In the genomic region with DNA sequence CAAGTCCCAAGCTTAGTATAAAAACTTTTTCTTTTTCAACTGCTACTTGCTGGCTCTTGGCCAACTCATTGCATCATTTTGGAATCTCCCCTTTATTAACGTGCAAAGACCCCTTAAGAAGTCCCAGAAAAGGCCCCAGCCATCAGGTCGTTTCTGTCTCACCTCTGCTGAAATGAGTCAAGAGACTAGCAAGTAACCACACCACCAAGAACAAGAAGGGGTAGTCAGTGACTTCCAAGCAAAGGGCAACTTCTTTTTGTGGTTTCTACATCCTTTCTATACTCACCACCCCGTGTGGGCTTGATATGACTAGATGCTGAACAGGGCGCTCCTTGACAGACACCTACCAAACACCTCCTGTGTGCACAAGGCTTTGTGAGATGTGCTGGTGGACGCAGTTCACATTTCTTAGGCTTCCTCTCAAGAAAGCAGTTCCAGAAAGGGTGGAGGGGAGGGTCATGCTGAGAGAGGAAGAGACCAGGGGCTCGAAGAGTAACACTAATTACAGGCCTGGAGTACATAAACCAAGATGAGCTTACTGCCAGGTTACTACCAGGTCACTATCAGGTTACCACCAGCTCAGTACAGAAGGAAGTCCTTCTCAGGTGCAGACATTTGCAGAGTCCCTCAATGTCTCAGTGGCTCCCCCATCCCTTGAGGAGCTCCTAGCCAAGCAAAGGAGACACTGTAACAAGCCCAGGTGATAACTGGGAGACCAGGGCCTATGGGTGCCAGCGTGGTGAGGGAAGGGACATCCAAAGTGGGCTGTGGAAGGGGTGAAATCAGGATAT, we compare ENCODE assay signal across 1 cellular context.
TF ChIP-seq lines count a peak whose summit lies in the region.

No MANE protein-coding gene starts in this region.

TF ChIP-seq in GM12878, 131 proteins besides CTCF, POLR2A, EP300 and RAD21 (continues in another document):
- TF ChIP-seq ATF7 (IDR thresholded peaks at IDR 0.05; ENCODE audit: low read depth) (peak; percentile 98), CEBPB (IDR thresholded peaks at IDR 0.05; ENCODE audit: borderline replicate concordance in 1 of 2, low read depth in 2 of 2, low read length in 2 of 2) (peak; percentile 87 to 98), BHLHE40 (IDR thresholded peaks at IDR 0.05; ENCODE audit: borderline replicate concordance in 1 of 2, low read depth in 2 of 2, low read length in 1 of 2) (peak; percentile 83 to 87), MEF2B (IDR thresholded peaks at IDR 0.05; ENCODE audit: partially characterized antibody, poor library complexity, severe bottlenecking) (peak; percentile 90), CBX3 (IDR thresholded peaks at IDR 0.05; ENCODE audit: borderline replicate concordance, low read depth) (no peak), ZSCAN29 (IDR thresholded peaks at IDR 0.05) (no peak), FOXK2 (IDR thresholded peaks at IDR 0.05) (no peak), CUX1 (IDR thresholded peaks at IDR 0.05; ENCODE audit: insufficient replicate concordance, low read depth, low read length) (no peak), PAX8 (IDR thresholded peaks at IDR 0.05) (no peak), SPI1 (IDR thresholded peaks at IDR 0.05; ENCODE audit: borderline replicate concordance, insufficient read depth, low read depth, low read length) (peak; percentile 30; the same call in 1 of the 2 replicates), HCFC1 (IDR thresholded peaks at IDR 0.05; ENCODE audit: low read length) (no peak), MTA3 (IDR thresholded peaks at IDR 0.05; ENCODE audit: borderline replicate concordance, low read length) (peak; percentile 99), NFIC (IDR thresholded peaks at IDR 0.05; ENCODE audit: low read depth, low read length) (peak; percentile 100), EGR1 (IDR thresholded peaks at IDR 0.05; ENCODE audit: borderline replicate concordance in 1 of 2, low read depth in 2 of 2, low read length in 2 of 2) (0 out of 3 replicates have a peak, but pooled peaks of 1 of the 2 experiments have one; percentile 20), KLF5 (IDR thresholded peaks at IDR 0.05; ENCODE audit: partially characterized antibody) (peak; percentile 92), BCL11A (IDR thresholded peaks at IDR 0.05; ENCODE audit: low read depth, low read length) (peak; percentile 100), ATF2 (IDR thresholded peaks at IDR 0.05; ENCODE audit: low read length) (peak; percentile 100), TBL1XR1 (IDR thresholded peaks at IDR 0.05; ENCODE audit: low read depth, low read length) (peak; percentile 97), ATF3 (IDR thresholded peaks at IDR 0.05; ENCODE audit: borderline replicate concordance, extremely low read depth, low read depth, low read length) (no peak), ZZZ3 (IDR thresholded peaks at IDR 0.05; ENCODE audit: control insufficient read depth, insufficient read length, low read depth) (no peak), SIX5 (IDR thresholded peaks at IDR 0.05; ENCODE audit: low read depth, low read length, severe bottlenecking) (no peak), RAD51 (IDR thresholded peaks at IDR 0.05) (no peak), SMAD1 (IDR thresholded peaks at IDR 0.05; ENCODE audit: low read depth, partially characterized antibody) (peak; percentile 100), MEF2A (IDR thresholded peaks at IDR 0.05; ENCODE audit: insufficient read depth, low read depth, low read length) (peak; percentile 97), ZBTB11 (CRISPR knock-in tag; IDR thresholded peaks at IDR 0.05) (no peak), POU2F2 (IDR thresholded peaks at IDR 0.05; ENCODE audit: borderline replicate concordance, low read depth, low read length) (peak; percentile 97), YBX1 (IDR thresholded peaks at IDR 0.05) (no peak), CHD4 (IDR thresholded peaks at IDR 0.05) (no peak), SREBF1 (IDR thresholded peaks at IDR 0.05; ENCODE audit: low read length) (no peak), ZNF274 (IDR thresholded peaks at IDR 0.05; ENCODE audit: insufficient read depth, insufficient read length) (no peak), FOS (IDR thresholded peaks at IDR 0.05; ENCODE audit: borderline replicate concordance, extremely low read depth, insufficient read length) (no peak), ZNF217 (IDR thresholded peaks at IDR 0.05) (peak; percentile 85), KAT2A (conservative IDR thresholded peaks at IDR 0.05; ENCODE audit: control insufficient read depth, low read depth, low read length) (no peak), CHD1 (IDR thresholded peaks at IDR 0.05; ENCODE audit: low read depth, low read length) (no peak; the same call in 1 of the 2 replicates), MTA2 (IDR thresholded peaks at IDR 0.05; ENCODE audit: low read depth) (peak; percentile 99), WRNIP1 (IDR thresholded peaks at IDR 0.05; ENCODE audit: borderline replicate concordance, low read depth, low read length) (no peak), TARDBP (IDR thresholded peaks at IDR 0.05; ENCODE audit: borderline replicate concordance) (peak; percentile 82; the same call in 1 of the 2 replicates), GATAD2B (conservative IDR thresholded peaks at IDR 0.05; ENCODE audit: low read depth) (peak; percentile 85; the same call in 1 of the 2 replicates), SP1 (IDR thresholded peaks at IDR 0.05; ENCODE audit: low read depth, low read length) (peak; percentile 91), STAT3 (IDR thresholded peaks at IDR 0.05; ENCODE audit: low read depth, low read length) (peak; percentile 99), TCF12 (IDR thresholded peaks at IDR 0.05; ENCODE audit: low read depth, low read length) (peak; percentile 97), BRCA1 (IDR thresholded peaks at IDR 0.05; ENCODE audit: low read depth, low read length) (no peak)
- TF ChIP-seq, protein P1, sequence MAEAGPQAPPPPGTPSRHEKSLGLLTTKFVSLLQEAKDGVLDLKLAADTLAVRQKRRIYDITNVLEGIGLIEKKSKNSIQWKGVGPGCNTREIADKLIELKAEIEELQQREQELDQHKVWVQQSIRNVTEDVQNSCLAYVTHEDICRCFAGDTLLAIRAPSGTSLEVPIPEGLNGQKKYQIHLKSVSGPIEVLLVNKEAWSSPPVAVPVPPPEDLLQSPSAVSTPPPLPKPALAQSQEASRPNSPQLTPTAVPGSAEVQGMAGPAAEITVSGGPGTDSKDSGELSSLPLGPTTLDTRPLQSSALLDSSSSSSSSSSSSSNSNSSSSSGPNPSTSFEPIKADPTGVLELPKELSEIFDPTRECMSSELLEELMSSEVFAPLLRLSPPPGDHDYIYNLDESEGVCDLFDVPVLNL (IDR thresholded peaks at IDR 0.05; ENCODE audit: low read depth, low read length), result no peak
- TF ChIP-seq, protein P2, sequence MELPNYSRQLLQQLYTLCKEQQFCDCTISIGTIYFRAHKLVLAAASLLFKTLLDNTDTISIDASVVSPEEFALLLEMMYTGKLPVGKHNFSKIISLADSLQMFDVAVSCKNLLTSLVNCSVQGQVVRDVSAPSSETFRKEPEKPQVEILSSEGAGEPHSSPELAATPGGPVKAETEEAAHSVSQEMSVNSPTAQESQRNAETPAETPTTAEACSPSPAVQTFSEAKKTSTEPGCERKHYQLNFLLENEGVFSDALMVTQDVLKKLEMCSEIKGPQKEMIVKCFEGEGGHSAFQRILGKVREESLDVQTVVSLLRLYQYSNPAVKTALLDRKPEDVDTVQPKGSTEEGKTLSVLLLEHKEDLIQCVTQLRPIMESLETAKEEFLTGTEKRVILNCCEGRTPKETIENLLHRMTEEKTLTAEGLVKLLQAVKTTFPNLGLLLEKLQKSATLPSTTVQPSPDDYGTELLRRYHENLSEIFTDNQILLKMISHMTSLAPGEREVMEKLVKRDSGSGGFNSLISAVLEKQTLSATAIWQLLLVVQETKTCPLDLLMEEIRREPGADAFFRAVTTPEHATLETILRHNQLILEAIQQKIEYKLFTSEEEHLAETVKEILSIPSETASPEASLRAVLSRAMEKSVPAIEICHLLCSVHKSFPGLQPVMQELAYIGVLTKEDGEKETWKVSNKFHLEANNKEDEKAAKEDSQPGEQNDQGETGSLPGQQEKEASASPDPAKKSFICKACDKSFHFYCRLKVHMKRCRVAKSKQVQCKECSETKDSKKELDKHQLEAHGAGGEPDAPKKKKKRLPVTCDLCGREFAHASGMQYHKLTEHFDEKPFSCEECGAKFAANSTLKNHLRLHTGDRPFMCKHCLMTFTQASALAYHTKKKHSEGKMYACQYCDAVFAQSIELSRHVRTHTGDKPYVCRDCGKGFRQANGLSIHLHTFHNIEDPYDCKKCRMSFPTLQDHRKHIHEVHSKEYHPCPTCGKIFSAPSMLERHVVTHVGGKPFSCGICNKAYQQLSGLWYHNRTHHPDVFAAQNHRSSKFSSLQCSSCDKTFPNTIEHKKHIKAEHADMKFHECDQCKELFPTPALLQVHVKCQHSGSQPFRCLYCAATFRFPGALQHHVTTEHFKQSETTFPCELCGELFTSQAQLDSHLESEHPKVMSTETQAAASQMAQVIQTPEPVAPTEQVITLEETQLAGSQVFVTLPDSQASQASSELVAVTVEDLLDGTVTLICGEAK (IDR thresholded peaks at IDR 0.05; ENCODE audit: borderline replicate concordance), result no peak
